2 cellular contexts compared by ENCODE assay signal in genomic region chr1:185964946-185965345, GRCh38.
TF ChIP-seq lines count a peak whose summit lies in the region.

No MANE protein-coding gene starts in this region.

TF ChIP-seq in GM23338, 12 proteins besides CTCF, POLR2A, EP300 and RAD21:
- no peak for TF ChIP-seq ZNF462 (CRISPR knock-in tag; IDR thresholded peaks at IDR 0.05)

TF ChIP-seq in WTC11, 78 proteins besides CTCF, POLR2A, EP300 and RAD21 (continued from another document):
- TF ChIP-seq MLX (CRISPR knock-in tag; IDR thresholded peaks at IDR 0.05) = no peak
